Comparison of ENCODE assay signal across 9 cellular contexts in genomic region chr21:33109574-33110339, GRCh38. TPM values are rescaled to one million over a fixed set of nuclear protein-coding genes. Genes with fewer than 3 reads are reported as not detected.
DNase-seq lines count a peak whose midpoint lies in the region; ATAC-seq and TF ChIP-seq lines count a peak whose summit lies in the region.
"Had no signal": no experiment of that assay in that cellular context is flagged by ENCODE, and none has a peak within 500 bp of the region (broad histone marks: within the 10 kb centered on the region; RNA-seq: fewer than 3 reads in every experiment).

No MANE protein-coding gene starts in this region.

- POLR2A ChIA-PET in OCI-LY7 (lab: Charles Lee) = interaction anchor here (0.6 kb wide), 1 partner anchor 18 kb away, joined by 4 read pairs; no protein-coding TSS in a partner anchor

- intact Hi-C loops in activated T-helper 2 cell treated with anti-CD3 and anti-CD28 coated beads, Interferon-gamma antibody, Interleukin-2, Interleukin-4, amounts not matched to agents 10 μg/mL and 5 μg/mL and 100 μg/mL, durations not matched to agents 14 hours and 24 hours and 36 hours (cut with micrococcal nuclease) = no loop called here
- intact Hi-C loops in OCI-LY7 (cut with micrococcal nuclease; ENCODE audit: unreplicated experiment) = no loop called here

- no peak for ATAC-seq in HG03045 (IDR thresholded peaks at IDR 0.05; ENCODE audit: unreplicated experiment)
- ATAC-seq in GM18873 (IDR thresholded peaks at IDR 0.05; ENCODE audit: low FRiP score, unreplicated experiment) = no peak

- no peak overlapping the region for H3K4me2 ChIP-seq in OCI-LY7 (ENCODE audit: low read length)
- H3K4me2 ChIP-seq: PC-9 had no signal

- H3K9me3 Mint-ChIP-seq in activated naive CD4-positive, alpha-beta T cell treated with anti-CD3 and anti-CD28 coated beads, Interleukin-2, amount 50 U/mL, for 24 hours = no peaks in the 10 kb centered on the region
- peaks cover 10% of the 10 kb centered on the region for H3K9me3 Mint-ChIP-seq in nephron progenitor cell
- H3K9me3 Mint-ChIP-seq in activated T-helper 2 cell treated with anti-CD3 and anti-CD28 coated beads, Interferon-gamma antibody, Interleukin-2, Interleukin-4, amounts not matched to agents 10 μg/mL and 5 μg/mL and 100 μg/mL, durations not matched to agents 14 hours and 24 hours and 36 hours = no peaks in the 10 kb centered on the region

- CTCF ChIA-PET in OCI-LY7 (lab: Charles Lee; ENCODE audit: unreplicated experiment) = no interaction called here

- peaks cover 13% of the 10 kb centered on the region for H3K27me3 Mint-ChIP-seq in activated naive CD4-positive, alpha-beta T cell treated with anti-CD3 and anti-CD28 coated beads, Interleukin-2, amount 50 U/mL, for 24 hours
- peaks cover 91% of the 10 kb centered on the region for H3K27me3 Mint-ChIP-seq in nephron progenitor cell (ENCODE audit: low read depth, poor library complexity)
- H3K27me3 Mint-ChIP-seq in activated T-helper 2 cell treated with anti-CD3 and anti-CD28 coated beads, Interferon-gamma antibody, Interleukin-2, Interleukin-4, amounts not matched to agents 10 μg/mL and 5 μg/mL and 100 μg/mL, durations not matched to agents 14 hours and 24 hours and 36 hours (ENCODE audit: low read depth) = peaks cover 57% of the 10 kb centered on the region

- H3K36me3 ChIP-seq in OCI-LY7 (ENCODE audit: insufficient read depth, low read length) = no peaks in the 10 kb centered on the region

- BruUV-seq in OCI-LY7 (replicated peaks; lab: Mats Ljungman, UMichigan) = no TSS peak

- H3K79me2 ChIP-seq in OCI-LY7 (ENCODE audit: insufficient read depth, low read depth, low read length) = no peaks in the 10 kb centered on the region

- TF ChIP-seq CTCF in nephron progenitor cell (IDR thresholded peaks at IDR 0.05) (no peak), OCI-LY7 (conservative IDR thresholded peaks at IDR 0.05; ENCODE audit: low read length) (no peak)

- no peak overlapping the region for H2AFZ ChIP-seq in OCI-LY7 (ENCODE audit: low read length)
- H2AFZ ChIP-seq: PC-9 had no signal

- no peak overlapping the region for H3K27ac ChIP-seq in OCI-LY7 (ENCODE audit: low read depth, low read length, poor library complexity, severe bottlenecking)
- H3K27ac ChIP-seq: PC-9 had no signal

- H3K4me3 Mint-ChIP-seq in activated naive CD4-positive, alpha-beta T cell treated with anti-CD3 and anti-CD28 coated beads, Interleukin-2, amount 50 U/mL, for 24 hours = peak overlapping the region; percentile 70
- H3K4me3 Mint-ChIP-seq in nephron progenitor cell = peak overlapping the region; percentile 75
- H3K4me3 Mint-ChIP-seq in activated T-helper 2 cell treated with anti-CD3 and anti-CD28 coated beads, Interferon-gamma antibody, Interleukin-2, Interleukin-4, amounts not matched to agents 10 μg/mL and 5 μg/mL and 100 μg/mL, durations not matched to agents 14 hours and 24 hours and 36 hours (ENCODE audit: low read depth) = no peak overlapping the region

- no peaks in the 10 kb centered on the region for H3K9me3 ChIP-seq in OCI-LY7 (ENCODE audit: low read length)

- H3K36me3 Mint-ChIP-seq in activated naive CD4-positive, alpha-beta T cell treated with anti-CD3 and anti-CD28 coated beads, Interleukin-2, amount 50 U/mL, for 24 hours = no peaks in the 10 kb centered on the region
- no peaks in the 10 kb centered on the region for H3K36me3 Mint-ChIP-seq in nephron progenitor cell (ENCODE audit: low read depth)
- no peaks in the 10 kb centered on the region for H3K36me3 Mint-ChIP-seq in activated T-helper 2 cell treated with anti-CD3 and anti-CD28 coated beads, Interferon-gamma antibody, Interleukin-2, Interleukin-4, amounts not matched to agents 10 μg/mL and 5 μg/mL and 100 μg/mL, durations not matched to agents 14 hours and 24 hours and 36 hours (ENCODE audit: low read depth)

- H3K9me2 ChIP-seq in OCI-LY7 (ENCODE audit: insufficient read depth, low read length) = no peaks in the 10 kb centered on the region

- no peak overlapping the region for H3K4me3 ChIP-seq in OCI-LY7 (ENCODE audit: low read depth, low read length, poor library complexity, severe bottlenecking)
- H3K4me3 ChIP-seq: PC-9 had no signal

- no peaks in the 10 kb centered on the region for H4K20me1 ChIP-seq in OCI-LY7 (ENCODE audit: insufficient read depth, low read length)

- peak; percentile 5 for DNase-seq in DMS53 treated with DMSO at 0.1 percent for 48 hours (lab: John Stamatoyannopoulos, UW; ENCODE audit: unreplicated experiment)
- peak; percentile 53 for DNase-seq in NCI-H1694 (lab: John Stamatoyannopoulos, UW)
- DNase-seq in nephron progenitor cell = peak; percentile 86
- no peak for DNase-seq in activated T-helper 2 cell treated with anti-CD3 and anti-CD28 coated beads, Interferon-gamma antibody, Interleukin-2, Interleukin-4, amounts not matched to agents 10 μg/mL and 5 μg/mL and 100 μg/mL, durations not matched to agents 14 hours and 24 hours and 36 hours (ENCODE audit: low spot score)
- DNase-seq in OCI-LY7 (ENCODE audit: low spot score) = no peak
- DNase-seq: PC-9 had no signal

- H3K4me1 Mint-ChIP-seq in activated naive CD4-positive, alpha-beta T cell treated with anti-CD3 and anti-CD28 coated beads, Interleukin-2, amount 50 U/mL, for 24 hours = peaks cover 4% of the 10 kb centered on the region
- H3K4me1 Mint-ChIP-seq in nephron progenitor cell = peaks cover 66% of the 10 kb centered on the region
- peaks cover 2% of the 10 kb centered on the region for H3K4me1 Mint-ChIP-seq in activated T-helper 2 cell treated with anti-CD3 and anti-CD28 coated beads, Interferon-gamma antibody, Interleukin-2, Interleukin-4, amounts not matched to agents 10 μg/mL and 5 μg/mL and 100 μg/mL, durations not matched to agents 14 hours and 24 hours and 36 hours (ENCODE audit: low read depth)

- no peaks in the 10 kb centered on the region for H3K4me1 ChIP-seq in OCI-LY7 (ENCODE audit: insufficient read depth, low read length, poor library complexity, severe bottlenecking)

- no peak overlapping the region for H3K27ac Mint-ChIP-seq in activated naive CD4-positive, alpha-beta T cell treated with anti-CD3 and anti-CD28 coated beads, Interleukin-2, amount 50 U/mL, for 24 hours
- H3K27ac Mint-ChIP-seq in nephron progenitor cell = no peak overlapping the region
- H3K27ac Mint-ChIP-seq in activated T-helper 2 cell treated with anti-CD3 and anti-CD28 coated beads, Interferon-gamma antibody, Interleukin-2, Interleukin-4, amounts not matched to agents 10 μg/mL and 5 μg/mL and 100 μg/mL, durations not matched to agents 14 hours and 24 hours and 36 hours = no peak overlapping the region

RNA-seq across cellular contexts. Expression of gene OLIG1, which starts 39.8 kb away (rescaled TPM):
- total RNA-seq in activated T-helper 2 cell treated with anti-CD3 and anti-CD28 coated beads, Interferon-gamma antibody, Interleukin-2, Interleukin-4, amounts not matched to agents 10 μg/mL and 5 μg/mL and 100 μg/mL, durations not matched to agents 14 hours and 24 hours and 36 hours = 0.09 TPM in 1 of 2 replicates, not detected in the other
- total RNA-seq in OCI-LY7 (2014; rRNA removed; shearing (Covaris generic)) = not detected in 2 replicates
- total RNA-seq in OCI-LY7 (2022) = not detected in 2 replicates
- total RNA-seq: PC-9 had no signal

Comparison
In these comparisons a context has a peak if more than half of its experiments do, and no peak if none do; other contexts are left out.
1. DNase-seq: peak in DMS53 treated with DMSO at 0.1 percent for 48 hours (single experiment), NCI-H1694 (single experiment) and nephron progenitor cell (single experiment); none in activated T-helper 2 cell treated with anti-CD3 and anti-CD28 coated beads, Interferon-gamma antibody, Interleukin-2, Interleukin-4, amounts not matched to agents 10 μg/mL and 5 μg/mL and 100 μg/mL, durations not matched to agents 14 hours and 24 hours and 36 hours (single experiment) and OCI-LY7 (single experiment).